In the genomic region with DNA sequence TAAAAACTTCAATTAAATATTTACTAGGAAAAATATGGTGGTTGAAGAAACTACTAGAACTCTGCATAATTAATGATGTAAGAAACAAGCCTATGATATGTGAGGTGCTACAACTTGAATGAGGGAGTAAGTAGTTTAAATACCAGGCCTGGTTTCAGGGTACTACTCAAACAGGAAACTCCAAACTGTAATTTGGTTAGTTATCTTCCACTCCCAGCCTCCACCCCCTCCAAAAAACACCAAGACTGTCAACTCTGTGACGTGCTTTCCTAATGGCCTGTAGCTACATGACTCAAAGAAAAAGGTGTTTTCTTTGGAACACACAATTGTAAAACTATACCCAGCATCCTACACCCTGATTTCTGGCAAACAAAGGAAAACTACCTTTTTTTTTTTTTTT, we compare ENCODE assay signal across 11 cellular contexts. TPM values are rescaled to one million over a fixed set of nuclear protein-coding genes. Genes with fewer than 3 reads are reported as not detected.
DNase-seq lines count a peak whose midpoint lies in the region; ATAC-seq and TF ChIP-seq lines count a peak whose summit lies in the region.
"Had no signal": no experiment of that assay in that cellular context is flagged by ENCODE, and none has a peak within 500 bp of the region (broad histone marks: within the 10 kb centered on the region; RNA-seq: fewer than 3 reads in every experiment).

No MANE protein-coding gene starts in this region.

- H3K79me2 ChIP-seq in neural progenitor cell (ENCODE audit: low read depth): peaks cover 15% of the 10 kb centered on the region

- no peaks in the 10 kb centered on the region for H3K27me3 Mint-ChIP-seq in activated naive CD8-positive, alpha-beta T cell treated with anti-CD3 and anti-CD28 coated beads, Interleukin-2, amount 50 U/mL, for 24 hours
- peaks cover 3% of the 10 kb centered on the region for H3K27me3 Mint-ChIP-seq in neural progenitor cell (ENCODE audit: insufficient read depth, low read depth)

- no peaks in the 10 kb centered on the region for H3K9me3 ChIP-seq in neural progenitor cell (ENCODE audit: low read depth)
- H3K9me3 ChIP-seq: pancreas had no signal

- H3K9me3 Mint-ChIP-seq in activated naive CD8-positive, alpha-beta T cell treated with anti-CD3 and anti-CD28 coated beads, Interleukin-2, amount 50 U/mL, for 24 hours: no peaks in the 10 kb centered on the region
- H3K9me3 Mint-ChIP-seq in neural progenitor cell: no peaks in the 10 kb centered on the region

- no peak overlapping the region for H2AFZ ChIP-seq in neural progenitor cell (replicated peaks)

- TF ChIP-seq CTCF in GM13976 (IDR thresholded peaks at IDR 0.05; ENCODE audit: borderline replicate concordance, control extremely low read depth, extremely low read depth, insufficient read depth, missing control alignments) (no peak), neural progenitor cell (IDR thresholded peaks at IDR 0.05) (no peak)

- H3K4me2 ChIP-seq in neural progenitor cell: no peak overlapping the region

- ATAC-seq in activated naive CD8-positive, alpha-beta T cell treated with anti-CD3 and anti-CD28 coated beads, Interleukin-2, amount 50 U/mL, for 24 hours: peak; percentile 96
- ATAC-seq: pancreas had no signal

- no peak overlapping the region for H3K4me3 ChIP-seq in neural progenitor cell
- H3K4me3 ChIP-seq: pancreas had no signal

- in situ Hi-C loops in GM13976 (cut with MboI; ENCODE audit: low sequenced_read_pairs, unreplicated experiment): no loop called here

- no peak overlapping the region for H3K9ac ChIP-seq in neural progenitor cell

- H3K4me1 ChIP-seq in neural progenitor cell: no peaks in the 10 kb centered on the region
- H3K4me1 ChIP-seq: pancreas had no signal

- H3K27ac Mint-ChIP-seq in activated naive CD8-positive, alpha-beta T cell treated with anti-CD3 and anti-CD28 coated beads, Interleukin-2, amount 50 U/mL, for 24 hours: peak overlapping the region; percentile 83
- H3K27ac Mint-ChIP-seq in neural progenitor cell: no peak overlapping the region

- no peaks in the 10 kb centered on the region for H3K27me3 ChIP-seq in neural progenitor cell
- H3K27me3 ChIP-seq: pancreas had no signal

- no peak overlapping the region for H3K27ac ChIP-seq in neural progenitor cell
- H3K27ac ChIP-seq: pancreas had no signal

- H3K36me3 ChIP-seq in neural progenitor cell: no peaks in the 10 kb centered on the region
- H3K36me3 ChIP-seq: pancreas had no signal

- H4K20me1 ChIP-seq in neural progenitor cell (ENCODE audit: low read depth): peaks cover 23% of the 10 kb centered on the region

- H3K4me1 Mint-ChIP-seq in activated naive CD8-positive, alpha-beta T cell treated with anti-CD3 and anti-CD28 coated beads, Interleukin-2, amount 50 U/mL, for 24 hours: peaks cover 27% of the 10 kb centered on the region
- H3K4me1 Mint-ChIP-seq in neural progenitor cell: no peaks in the 10 kb centered on the region

- H3K4me3 Mint-ChIP-seq in activated naive CD8-positive, alpha-beta T cell treated with anti-CD3 and anti-CD28 coated beads, Interleukin-2, amount 50 U/mL, for 24 hours: no peak overlapping the region
- H3K4me3 Mint-ChIP-seq in neural progenitor cell: no peak overlapping the region

- peak; percentile 71 for DNase-seq in GM13976 (ENCODE audit: low spot score)
- peak; percentile 86 for DNase-seq in M059J (ENCODE audit: low read depth)
- DNase-seq in activated naive CD8-positive, alpha-beta T cell treated with anti-CD3 and anti-CD28 coated beads, Interleukin-2, amount 50 U/mL, for 24 hours: peak; percentile 19
- peak; percentile 37 for DNase-seq in pulmonary artery endothelial cell (ENCODE audit: low read depth, low spot score)
- no peak for DNase-seq in activated effector memory CD4-positive, alpha-beta T cell treated with anti-CD3 and anti-CD28 coated beads, Interleukin-2, amount 50 U/mL, for 16 hours
- DNase-seq in neural progenitor cell (ENCODE audit: low spot score): no peak
- DNase-seq in NCI-H82 treated with DMSO at 0.1 percent for 48 hours (lab: John Stamatoyannopoulos, UW; ENCODE audit: unreplicated experiment): no peak
- DNase-seq in GOT3 (lab: John Stamatoyannopoulos, UW): no peak
- DNase-seq: hippocampal formation, NCI-H524, pancreas had no signal

- H3K36me3 Mint-ChIP-seq in activated naive CD8-positive, alpha-beta T cell treated with anti-CD3 and anti-CD28 coated beads, Interleukin-2, amount 50 U/mL, for 24 hours (ENCODE audit: low read depth): peaks cover 6% of the 10 kb centered on the region
- peaks cover 4% of the 10 kb centered on the region for H3K36me3 Mint-ChIP-seq in neural progenitor cell

- no peaks in the 10 kb centered on the region for H3F3A ChIP-seq in neural progenitor cell (ENCODE audit: low read depth)

RNA-seq across cellular contexts. Expression of gene RCC1, which starts 55.9 kb away (rescaled TPM):
- total RNA-seq in M059J (2014; rRNA removed; shearing (Covaris generic)): 36.8 and 49.1 TPM in 2 replicates
- total RNA-seq in pulmonary artery endothelial cell: 89.9 and 129 TPM in 2 replicates
- total RNA-seq in neural progenitor cell (ENCODE audit: low replicate concordance): 34.8 and 62.3 TPM in 2 replicates

Comparison
In these comparisons a context has a peak if more than half of its experiments do, and no peak if none do; other contexts are left out.
1. DNase-seq: peak in GM13976 (single experiment), M059J (single experiment), activated naive CD8-positive, alpha-beta T cell treated with anti-CD3 and anti-CD28 coated beads, Interleukin-2, amount 50 U/mL, for 24 hours (single experiment) and pulmonary artery endothelial cell (single experiment); none in activated effector memory CD4-positive, alpha-beta T cell treated with anti-CD3 and anti-CD28 coated beads, Interleukin-2, amount 50 U/mL, for 16 hours (single experiment), neural progenitor cell (single experiment), NCI-H82 treated with DMSO at 0.1 percent for 48 hours (single experiment) and GOT3 (single experiment).